Comparison of ENCODE assay signal across 3 cellular contexts in genomic region chr6:117965763-117966162, GRCh38. TPM values are rescaled to one million over a fixed set of nuclear protein-coding genes. Genes with fewer than 3 reads are reported as not detected.
"Had no signal": no experiment of that assay in that cellular context is flagged by ENCODE, and none has a peak within 500 bp of the region (broad histone marks: within the 10 kb centered on the region; RNA-seq: fewer than 3 reads in every experiment).

No MANE protein-coding gene starts in this region.

RNA-seq across cellular contexts. Expression of gene SLC35F1, which starts 58.7 kb away (rescaled TPM):
- total RNA-seq: LHCN-M2, MCF 10A, NCI-H460 had no signal
